In the genomic region with DNA sequence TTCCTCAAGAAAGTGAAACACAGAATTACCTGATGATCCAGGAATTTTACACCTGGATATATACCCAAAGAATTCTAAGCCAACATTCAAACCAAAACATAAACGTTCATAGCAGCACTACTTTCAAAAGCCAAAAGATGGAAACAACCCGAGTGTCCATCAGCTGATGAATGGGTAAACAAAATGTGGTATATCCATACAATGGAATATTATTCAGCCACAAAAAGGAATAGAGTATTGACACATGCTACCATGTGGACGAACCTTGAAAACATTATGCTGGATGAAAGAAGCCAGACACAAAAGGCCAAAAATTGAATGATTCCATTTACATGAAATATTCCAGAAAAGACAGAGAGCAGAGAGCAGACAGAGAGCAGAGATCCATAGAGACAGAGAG, we compare ENCODE assay signal across 2 cellular contexts.
TF ChIP-seq lines count a peak whose summit lies in the region.

No MANE protein-coding gene starts in this region.

TF ChIP-seq in WTC11, 78 proteins besides CTCF, POLR2A, EP300 and RAD21:
- TF ChIP-seq JUN (CRISPR knock-in tag; IDR thresholded peaks at IDR 0.05), result no peak
- peak; percentile 67; the same call in 1 of the 2 replicates for TF ChIP-seq GTF2I (CRISPR knock-in tag; conservative IDR thresholded peaks at IDR 0.05)

TF ChIP-seq in H1, 55 proteins besides CTCF, POLR2A, EP300 and RAD21:
- TF ChIP-seq POLR2AphosphoS5 (IDR thresholded peaks at IDR 0.05; ENCODE audit: low read depth, low read length) (no peak), KDM1A (IDR thresholded peaks at IDR 0.05; ENCODE audit: borderline replicate concordance, low read length) (peak; percentile 66; the same call in 1 of the 2 replicates)
